Comparison of ENCODE assay signal across 1 cellular context in the genomic region with DNA sequence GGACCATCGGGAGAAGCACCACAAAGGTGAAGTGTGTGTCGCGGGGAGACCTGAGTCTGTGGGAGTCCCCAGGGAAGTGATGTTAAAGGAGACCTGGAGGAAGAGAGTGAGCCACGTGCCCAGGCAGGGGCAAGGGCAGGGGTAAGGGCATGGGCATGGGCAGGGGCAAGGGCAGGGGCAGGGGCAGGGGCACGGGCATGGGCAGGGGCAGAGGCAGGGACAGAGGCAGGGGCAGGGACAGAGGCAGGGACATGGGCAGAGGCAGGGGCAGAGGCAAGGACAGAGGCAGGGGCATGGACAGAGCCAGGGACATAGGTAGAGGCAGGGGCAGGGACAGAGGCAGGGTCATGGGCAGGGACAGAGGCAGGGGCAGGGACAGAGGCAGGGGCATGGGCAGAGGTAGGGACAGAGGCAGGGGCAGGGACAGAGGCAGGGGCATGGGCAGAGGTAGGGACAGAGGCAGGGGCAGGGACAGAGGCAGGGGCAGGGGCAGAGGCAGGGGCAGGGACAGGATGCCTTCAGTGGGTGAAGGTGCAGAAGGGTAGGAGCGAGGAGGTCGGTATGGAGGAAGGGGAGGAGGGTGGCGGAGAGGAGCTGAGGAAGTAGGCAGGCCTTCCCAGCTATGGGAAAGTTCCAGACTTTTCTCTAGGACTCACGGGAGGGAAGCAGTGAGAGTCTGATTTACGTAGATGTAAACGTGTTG.
TF ChIP-seq lines count a peak whose summit lies in the region.

No MANE protein-coding gene starts in this region.

TF ChIP-seq in A549, 52 proteins besides CTCF, POLR2A, EP300 and RAD21 (continued from another document):
- TF ChIP-seq, protein P1, sequence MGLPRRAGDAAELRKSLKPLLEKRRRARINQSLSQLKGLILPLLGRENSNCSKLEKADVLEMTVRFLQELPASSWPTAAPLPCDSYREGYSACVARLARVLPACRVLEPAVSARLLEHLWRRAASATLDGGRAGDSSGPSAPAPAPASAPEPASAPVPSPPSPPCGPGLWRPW (IDR thresholded peaks at IDR 0.05) = no peak
- no peak for TF ChIP-seq BHLHE40 (IDR thresholded peaks at IDR 0.05; ENCODE audit: low read depth, low read length)
- TF ChIP-seq RFX5 (IDR thresholded peaks at IDR 0.05) = no peak
- TF ChIP-seq CEBPB (IDR thresholded peaks at IDR 0.05) = no peak
- TF ChIP-seq ESRRA (IDR thresholded peaks at IDR 0.05; ENCODE audit: borderline replicate concordance, low read length) = no peak
- TF ChIP-seq ZSCAN20 (CRISPR knock-in tag; IDR thresholded peaks at IDR 0.05) = no peak
- TF ChIP-seq, protein P2, sequence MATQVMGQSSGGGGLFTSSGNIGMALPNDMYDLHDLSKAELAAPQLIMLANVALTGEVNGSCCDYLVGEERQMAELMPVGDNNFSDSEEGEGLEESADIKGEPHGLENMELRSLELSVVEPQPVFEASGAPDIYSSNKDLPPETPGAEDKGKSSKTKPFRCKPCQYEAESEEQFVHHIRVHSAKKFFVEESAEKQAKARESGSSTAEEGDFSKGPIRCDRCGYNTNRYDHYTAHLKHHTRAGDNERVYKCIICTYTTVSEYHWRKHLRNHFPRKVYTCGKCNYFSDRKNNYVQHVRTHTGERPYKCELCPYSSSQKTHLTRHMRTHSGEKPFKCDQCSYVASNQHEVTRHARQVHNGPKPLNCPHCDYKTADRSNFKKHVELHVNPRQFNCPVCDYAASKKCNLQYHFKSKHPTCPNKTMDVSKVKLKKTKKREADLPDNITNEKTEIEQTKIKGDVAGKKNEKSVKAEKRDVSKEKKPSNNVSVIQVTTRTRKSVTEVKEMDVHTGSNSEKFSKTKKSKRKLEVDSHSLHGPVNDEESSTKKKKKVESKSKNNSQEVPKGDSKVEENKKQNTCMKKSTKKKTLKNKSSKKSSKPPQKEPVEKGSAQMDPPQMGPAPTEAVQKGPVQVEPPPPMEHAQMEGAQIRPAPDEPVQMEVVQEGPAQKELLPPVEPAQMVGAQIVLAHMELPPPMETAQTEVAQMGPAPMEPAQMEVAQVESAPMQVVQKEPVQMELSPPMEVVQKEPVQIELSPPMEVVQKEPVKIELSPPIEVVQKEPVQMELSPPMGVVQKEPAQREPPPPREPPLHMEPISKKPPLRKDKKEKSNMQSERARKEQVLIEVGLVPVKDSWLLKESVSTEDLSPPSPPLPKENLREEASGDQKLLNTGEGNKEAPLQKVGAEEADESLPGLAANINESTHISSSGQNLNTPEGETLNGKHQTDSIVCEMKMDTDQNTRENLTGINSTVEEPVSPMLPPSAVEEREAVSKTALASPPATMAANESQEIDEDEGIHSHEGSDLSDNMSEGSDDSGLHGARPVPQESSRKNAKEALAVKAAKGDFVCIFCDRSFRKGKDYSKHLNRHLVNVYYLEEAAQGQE (IDR thresholded peaks at IDR 0.05) = no peak
- TF ChIP-seq NFE2L2 (conservative IDR thresholded peaks at IDR 0.05; ENCODE audit: low read length) = no peak
- TF ChIP-seq, protein P3, sequence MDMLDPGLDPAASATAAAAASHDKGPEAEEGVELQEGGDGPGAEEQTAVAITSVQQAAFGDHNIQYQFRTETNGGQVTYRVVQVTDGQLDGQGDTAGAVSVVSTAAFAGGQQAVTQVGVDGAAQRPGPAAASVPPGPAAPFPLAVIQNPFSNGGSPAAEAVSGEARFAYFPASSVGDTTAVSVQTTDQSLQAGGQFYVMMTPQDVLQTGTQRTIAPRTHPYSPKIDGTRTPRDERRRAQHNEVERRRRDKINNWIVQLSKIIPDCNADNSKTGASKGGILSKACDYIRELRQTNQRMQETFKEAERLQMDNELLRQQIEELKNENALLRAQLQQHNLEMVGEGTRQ (IDR thresholded peaks at IDR 0.05) = no peak
- TF ChIP-seq EHMT2 (IDR thresholded peaks at IDR 0.05; ENCODE audit: low read depth) = no peak
- TF ChIP-seq HMGXB4 (CRISPR knock-in tag; IDR thresholded peaks at IDR 0.05; ENCODE audit: borderline replicate concordance) = no peak
- no peak for TF ChIP-seq KDM5A (IDR thresholded peaks at IDR 0.05)
- no peak for TF ChIP-seq FOSB (CRISPR knock-in tag; IDR thresholded peaks at IDR 0.05)
- no peak for TF ChIP-seq KDM1A (IDR thresholded peaks at IDR 0.05; ENCODE audit: low read depth)
- TF ChIP-seq SREBF2 (IDR thresholded peaks at IDR 0.05) = no peak
- TF ChIP-seq RNF2 (IDR thresholded peaks at IDR 0.05; ENCODE audit: borderline replicate concordance, low read depth) = no peak
- TF ChIP-seq MAZ (IDR thresholded peaks at IDR 0.05; ENCODE audit: borderline replicate concordance, low read depth, low read length) = no peak
- TF ChIP-seq PBX3 (IDR thresholded peaks at IDR 0.05) = no peak
